In genomic region chr13:75685239-75685697, GRCh38 we compare ENCODE assay signal across 8 cellular contexts. TPM values are rescaled to one million over a fixed set of nuclear protein-coding genes. Genes with fewer than 3 reads are reported as not detected.
DNase-seq lines count a peak whose midpoint lies in the region; ATAC-seq and TF ChIP-seq lines count a peak whose summit lies in the region.

No MANE protein-coding gene starts in this region.

- intact Hi-C loops in Panc1 (cut with micrococcal nuclease; ENCODE audit: unreplicated experiment) (no loop called here), sigmoid colon (cut with DNase I) (no loop called here)

- H3K9me3 ChIP-seq in Panc1 (ENCODE audit: control insufficient read depth, insufficient read depth, low read depth, low read length), result no peaks in the 10 kb centered on the region
- H3K9me3 ChIP-seq in MM.1S (replicated peaks; ENCODE audit: insufficient read depth, low read length), result no peaks in the 10 kb centered on the region
- no peaks in the 10 kb centered on the region for H3K9me3 ChIP-seq in sigmoid colon

- no peak for TF ChIP-seq POLR2A in sigmoid colon (IDR thresholded peaks at IDR 0.05)

- no peaks in the 10 kb centered on the region for H3K27me3 ChIP-seq in Panc1 (ENCODE audit: control insufficient read depth, insufficient read depth, low read length)
- H3K27me3 ChIP-seq in MM.1S (replicated peaks; ENCODE audit: insufficient read depth, low read length), result no peaks in the 10 kb centered on the region
- no peaks in the 10 kb centered on the region for H3K27me3 ChIP-seq in sigmoid colon

- DNase-seq in stimulated activated CD4-positive, alpha-beta T cell treated with anti-CD3 and anti-CD28 coated beads, Interleukin-1b, Interleukin-23, amount 100 ng/mL, for 48 hours, result peak; percentile 24
- DNase-seq in stimulated activated CD4-positive, alpha-beta T cell treated with anti-CD3 and anti-CD28 coated beads, Interleukin-2, amount 100 ng/mL, for 24 hours, result no peak
- DNase-seq in Panc1 (ENCODE audit: low read depth, low spot score) (no peak), fibroblast of the aortic adventitia (ENCODE audit: low read depth) (peak; percentile 80), RPMI8226 (no peak), MM.1S (no peak), sigmoid colon (no peak)

- no peak for TF ChIP-seq EP300 in sigmoid colon (IDR thresholded peaks at IDR 0.05)

- CTCF ChIA-PET in Panc1 (lab: Charles Lee), result no interaction called here

- in situ Hi-C loops in Panc1 (cut with HindIII; ENCODE audit: low pct_unique_long_range_greater_than_20kb, low sequenced_read_pairs), result no loop called here

- no peaks in the 10 kb centered on the region for H3K9me2 ChIP-seq in MM.1S (replicated peaks; ENCODE audit: insufficient read depth, low read length)

- H4K20me1 ChIP-seq in MM.1S (ENCODE audit: insufficient read depth, low read length), result no peaks in the 10 kb centered on the region

- H3F3A ChIP-seq in MM.1S (ENCODE audit: insufficient read depth, low read length), result no peaks in the 10 kb centered on the region

- H2AFZ ChIP-seq in MM.1S (ENCODE audit: low read length), result no peak overlapping the region

- POLR2A ChIA-PET in Panc1 (lab: Charles Lee), result no interaction called here

- ATAC-seq in Panc1, result peak; percentile 63
- no peak for ATAC-seq in HG02588 (IDR thresholded peaks at IDR 0.05; ENCODE audit: unreplicated experiment)

- no peak overlapping the region for H3K9ac ChIP-seq in MM.1S (ENCODE audit: low read length)

- BruUV-seq in Panc1 (replicated peaks; lab: Mats Ljungman, UMichigan), result no TSS peak

- TF ChIP-seq CTCF in Panc1 (IDR thresholded peaks at IDR 0.05) (no peak; the same call in 1 of the 2 replicates), fibroblast of the aortic adventitia (IDR thresholded peaks at IDR 0.05; ENCODE audit: insufficient read depth, low read length) (peak; percentile 64), MM.1S (IDR thresholded peaks at IDR 0.05; ENCODE audit: low read length) (no peak), sigmoid colon (IDR thresholded peaks at IDR 0.05) (no peak)

- H3K4me2 ChIP-seq in MM.1S (ENCODE audit: low read depth, low read length), result no peak overlapping the region

- H3K4me3 ChIP-seq in Panc1 (ENCODE audit: low read depth in 2 of 2, low read length in 2 of 2) (no peak overlapping the region), fibroblast of the aortic adventitia (ENCODE audit: low read depth, low read length) (no peak overlapping the region), MM.1S (ENCODE audit: low read length) (no peak overlapping the region), sigmoid colon (no peak overlapping the region)

- 63 to 73% methylated on average over 2 of the region's 2 CpGs for WGBS in sigmoid colon, 2 donors

- no peaks in the 10 kb centered on the region for H3K79me2 ChIP-seq in MM.1S (ENCODE audit: low read length)

- H3K4me1 ChIP-seq in Panc1 (ENCODE audit: control insufficient read depth, insufficient read depth, low read length) (no peaks in the 10 kb centered on the region), MM.1S (ENCODE audit: low read length) (no peaks in the 10 kb centered on the region), sigmoid colon (no peaks in the 10 kb centered on the region)

- H3K36me3 ChIP-seq in Panc1 (ENCODE audit: control insufficient read depth, insufficient read depth, low read length) (no peaks in the 10 kb centered on the region), MM.1S (replicated peaks; ENCODE audit: insufficient read depth, low read length) (no peaks in the 10 kb centered on the region), sigmoid colon (no peaks in the 10 kb centered on the region)

- H3K27ac ChIP-seq in Panc1 (ENCODE audit: low read length), result no peak overlapping the region
- no peak overlapping the region for H3K27ac ChIP-seq in MM.1S (ENCODE audit: low read length)
- H3K27ac ChIP-seq in sigmoid colon, result no peak overlapping the region

RNA-seq across cellular contexts. Expression of gene LMO7, which starts 49.1 kb away (rescaled TPM):
- total RNA-seq in Panc1 (2021; ENCODE audit: unreplicated experiment), result 11.8 TPM
- polyA plus RNA-seq in Panc1 (2012; ENCODE audit: insufficient read length), result 7.6 TPM
- total RNA-seq in fibroblast of the aortic adventitia (ENCODE audit: low replicate concordance), result 70.1 and 221 TPM in 2 replicates
- total RNA-seq in sigmoid colon, result 10 to 100 TPM in 2 of 4 donors, 1 to 10 TPM in 2; 5.0 to 19.4 (median 10.2) TPM
- 10 to 100 TPM; 39.0 to 66.4 (median 56.6) TPM for polyA plus RNA-seq in sigmoid colon

Comparison
In these comparisons a context has a peak if more than half of its experiments do, and no peak if none do; other contexts are left out.
1. DNase-seq: peak in stimulated activated CD4-positive, alpha-beta T cell treated with anti-CD3 and anti-CD28 coated beads, Interleukin-1b, Interleukin-23, amount 100 ng/mL, for 48 hours (single experiment) and fibroblast of the aortic adventitia (single experiment); none in stimulated activated CD4-positive, alpha-beta T cell treated with anti-CD3 and anti-CD28 coated beads, Interleukin-2, amount 100 ng/mL, for 24 hours (0 of 2), Panc1 (single experiment), RPMI8226 (single experiment), MM.1S (single experiment) and sigmoid colon (single experiment).